Comparison of ENCODE assay signal across 8 cellular contexts in genomic region chr2:64873472-64873924, GRCh38.
DNase-seq lines count a peak whose midpoint lies in the region; ATAC-seq, FAIRE-seq and TF ChIP-seq lines count a peak whose summit lies in the region.

No MANE protein-coding gene starts in this region.

- peaks cover 17% of the 10 kb centered on the region for H3K4me1 Mint-ChIP-seq in WTC11

- no peaks in the 10 kb centered on the region for H3K27me3 ChIP-seq in bronchial epithelial cell (ENCODE audit: control insufficient read depth, insufficient read depth, low read length)
- no peaks in the 10 kb centered on the region for H3K27me3 ChIP-seq in right lobe of liver

- TF ChIP-seq CTCF in WTC11 (IDR thresholded peaks at IDR 0.05), result peak; percentile 97
- TF ChIP-seq CTCF in bronchial epithelial cell (IDR thresholded peaks at IDR 0.05; ENCODE audit: insufficient read depth, low read length, severe bottlenecking), result peak; percentile 97
- peak; percentile 95 to 96 (median 95) for TF ChIP-seq CTCF in right lobe of liver (IDR thresholded peaks at IDR 0.05)

- 0% methylated on average over 4 of the region's 14 CpGs for WGBS in right lobe of liver (ENCODE audit: insufficient coverage, low coverage, low lambda C conversion rate, missing lambda C conversion rate)

- no peaks in the 10 kb centered on the region for H3K36me3 Mint-ChIP-seq in WTC11

- no peaks in the 10 kb centered on the region for H3K9me3 Mint-ChIP-seq in WTC11

- no peak for FAIRE-seq in bronchial epithelial cell (lab: Jason Lieb, UNC)

- H3K4me3 ChIP-seq in bronchial epithelial cell (ENCODE audit: low read depth, low read length), result no peak overlapping the region
- H3K4me3 ChIP-seq in right lobe of liver, result no peak overlapping the region

- intact Hi-C loops in right lobe of liver (cut with DNase I), result loop anchor here in 1 of 2 donors (10.0 kb wide), 1 partner anchor 359 kb away; no protein-coding TSS in a partner anchor

- H3K4me3 Mint-ChIP-seq in WTC11, result no peak overlapping the region

- peak overlapping the region; percentile 79; the same call in 1 of the 2 replicates for H3K27ac Mint-ChIP-seq in WTC11

- no peaks in the 10 kb centered on the region for H3K27me3 Mint-ChIP-seq in WTC11 (ENCODE audit: low read depth)

- H3K9me3 ChIP-seq in right lobe of liver, result no peaks in the 10 kb centered on the region

- CTCF ChIA-PET in WTC11 (lab: Charles Lee), result interaction anchor here (0.5 to 2.7 kb wide), 30 partner anchors 9 to 545 kb away, joined by 3 to 21 read pairs (median 4); partner anchors contain the start of gene SERTAD2

- ATAC-seq in GM18498 (IDR thresholded peaks at IDR 0.05; ENCODE audit: unreplicated experiment) (peak; percentile 87), HG02852 (IDR thresholded peaks at IDR 0.05; ENCODE audit: unreplicated experiment) (peak; percentile 87), WTC11 (peak; percentile 93), right lobe of liver (peak; percentile 96 to 99 (median 98))

- POLR2A ChIA-PET in WTC11 (lab: Charles Lee), result interaction anchor here (0.7 to 1.2 kb wide), 2 partner anchors 9 to 317 kb away, joined by 3 to 4 read pairs; no protein-coding TSS in a partner anchor

- no peak for TF ChIP-seq POLR2A in right lobe of liver (IDR thresholded peaks at IDR 0.05)

- no peaks in the 10 kb centered on the region for H3K36me3 ChIP-seq in bronchial epithelial cell (ENCODE audit: control insufficient read depth, insufficient read depth, low read length)
- no peaks in the 10 kb centered on the region for H3K36me3 ChIP-seq in right lobe of liver

- DNase-seq in 8988T (peak; percentile 45), NCI-H2029 (lab: John Stamatoyannopoulos, UW) (peak; percentile 31), WTC11 (ENCODE audit: low spot score) (peak; percentile 92), bronchial epithelial cell (ENCODE audit: low read depth) (peak; percentile 33), right lobe of liver (peak; percentile 82 to 85 (median 82))
- peak; percentile 69 to 84 for DNase-seq in stimulated activated CD4-positive, alpha-beta T cell treated with anti-CD3 and anti-CD28 coated beads, Interleukin-4, amount 100 ng/mL, for 48 hours (ENCODE audit: low read depth in 2 of 2)

- H3K27ac ChIP-seq in right lobe of liver, result no peak overlapping the region

- no peaks in the 10 kb centered on the region for H3K4me1 ChIP-seq in right lobe of liver

TF ChIP-seq in WTC11, 78 proteins besides CTCF, POLR2A, EP300 and RAD21:
- 0 out of 2 replicates have a peak, but pooled peaks have one; percentile 32 for TF ChIP-seq GABPB1 (CRISPR knock-in tag; IDR thresholded peaks at IDR 0.05)
- no peak for TF ChIP-seq TP53 (CRISPR knock-in tag; IDR thresholded peaks at IDR 0.05)
- TF ChIP-seq ZNF121 (CRISPR knock-in tag; IDR thresholded peaks at IDR 0.05), result peak; percentile 56; the same call in 1 of the 2 replicates
- TF ChIP-seq PRDM15 (CRISPR knock-in tag; IDR thresholded peaks at IDR 0.05), result no peak
- 0 out of 2 replicates have a peak, but pooled peaks have one; percentile 65 for TF ChIP-seq GTF2I (CRISPR knock-in tag; conservative IDR thresholded peaks at IDR 0.05)
- TF ChIP-seq RELA (CRISPR knock-in tag; IDR thresholded peaks at IDR 0.05; ENCODE audit: borderline replicate concordance), result no peak

Comparison
In these comparisons a context has a peak if more than half of its experiments do, and no peak if none do; other contexts are left out.
1. DNase-seq: peak in every context shown above with its lines; median percentile 92 in WTC11; 82 in right lobe of liver; 76 in stimulated activated CD4-positive, alpha-beta T cell treated with anti-CD3 and anti-CD28 coated beads, Interleukin-4, amount 100 ng/mL, for 48 hours; 45 in 8988T; 33 in bronchial epithelial cell; 31 in NCI-H2029.